15 cellular contexts compared by ENCODE assay signal in the genomic region with DNA sequence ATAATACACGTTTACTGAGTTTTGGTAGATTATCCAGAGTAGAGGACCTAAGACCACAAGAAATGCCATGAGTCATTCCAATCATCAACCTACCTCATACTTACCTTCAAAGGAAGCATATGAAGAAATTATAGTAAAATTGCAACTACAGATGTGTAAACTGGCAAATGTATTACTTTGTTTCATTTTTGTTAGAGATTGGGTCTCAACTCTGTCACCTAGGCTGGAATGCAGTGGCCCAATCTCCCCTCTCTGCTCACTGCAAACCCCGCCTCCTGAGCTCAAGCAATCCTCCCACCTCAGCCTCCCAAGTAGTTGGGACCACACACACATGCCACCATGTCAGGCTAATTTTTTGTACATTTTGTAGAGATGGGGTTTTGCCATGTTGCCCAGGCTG. TPM values are rescaled to one million over a fixed set of nuclear protein-coding genes. Genes with fewer than 3 reads are reported as not detected.
DNase-seq lines count a peak whose midpoint lies in the region; ATAC-seq and TF ChIP-seq lines count a peak whose summit lies in the region.
"Had no signal": no experiment of that assay in that cellular context is flagged by ENCODE, and none has a peak within 500 bp of the region (broad histone marks: within the 10 kb centered on the region; RNA-seq: fewer than 3 reads in every experiment).

No MANE protein-coding gene starts in this region.

- H3K4me3 Mint-ChIP-seq in activated CD4-positive, alpha-beta T cell treated with anti-CD3 and anti-CD28 coated beads, Interleukin-2, amount 10 ng/mL, durations not matched to agents 24 days and 14 days = no peak overlapping the region
- H3K4me3 Mint-ChIP-seq in natural killer cell treated with Interleukin-12 subunit alpha and Interleukin-12 subunit beta and Interleukin-15 and Interleukin-18, amount 100 ng/mL, for 72 hours = no peak overlapping the region
- no peak overlapping the region for H3K4me3 Mint-ChIP-seq in natural killer cell
- H3K4me3 Mint-ChIP-seq in activated naive CD8-positive, alpha-beta T cell = no peak overlapping the region
- no peak overlapping the region for H3K4me3 Mint-ChIP-seq in stimulated activated naive CD8-positive, alpha-beta T cell treated with anti-CD3 and anti-CD28 coated beads, Interleukin-15, amount 100 ng/mL, for 72 hours

- ATAC-seq in natural killer cell treated with Interleukin-12 subunit alpha and Interleukin-12 subunit beta and Interleukin-15 and Interleukin-18, amount 100 ng/mL, for 72 hours = peak; percentile 74 to 82
- no peak for ATAC-seq in natural killer cell
- ATAC-seq in stimulated activated naive CD8-positive, alpha-beta T cell treated with anti-CD3 and anti-CD28 coated beads, Interleukin-15, amount 100 ng/mL, for 72 hours = peak; percentile 75
- no peak for ATAC-seq in SK-N-SH treated with all-trans-retinoic acid at 6 μM for 48 hours
- ATAC-seq: Panc1 had no signal

- no peak for TF ChIP-seq CTCF in natural killer cell (IDR thresholded peaks at IDR 0.05)

- DNase-seq in activated CD4-positive, alpha-beta T cell treated with anti-CD3 and anti-CD28 coated beads, Interleukin-2, amount 10 ng/mL, durations not matched to agents 24 days and 14 days = no peak
- no peak for DNase-seq in activated CD4-positive, alpha-beta T cell treated with anti-CD3 and anti-CD28 coated beads, Interleukin-2, amount 50 U/mL, for 1 hour
- DNase-seq in natural killer cell treated with Interleukin-12 subunit alpha and Interleukin-12 subunit beta and Interleukin-15 and Interleukin-18, amount 100 ng/mL, for 72 hours (ENCODE audit: low spot score) = no peak
- DNase-seq in natural killer cell (no peak), AG20443 (ENCODE audit: low spot score) (no peak)
- peak in 1 of 2 donors; percentile 21 for DNase-seq in stimulated activated naive CD8-positive, alpha-beta T cell treated with anti-CD3 and anti-CD28 coated beads, Interleukin-15, amount 100 ng/mL, for 72 hours
- DNase-seq: COR-L47, MG63, NCI-H1105, NCI-H1694 treated with DMSO at 0.1 percent for 48 hours, NCI-H446 treated with DMSO at 0.1 percent for 48 hours, NCI-H748 treated with DMSO at 0.1 percent for 48 hours had no signal

- peak overlapping the region; percentile 11 for H3K27ac Mint-ChIP-seq in activated CD4-positive, alpha-beta T cell treated with anti-CD3 and anti-CD28 coated beads, Interleukin-2, amount 10 ng/mL, durations not matched to agents 24 days and 14 days
- H3K27ac Mint-ChIP-seq in natural killer cell treated with Interleukin-12 subunit alpha and Interleukin-12 subunit beta and Interleukin-15 and Interleukin-18, amount 100 ng/mL, for 72 hours = no peak overlapping the region
- H3K27ac Mint-ChIP-seq in natural killer cell = no peak overlapping the region
- peak overlapping the region; percentile 46 for H3K27ac Mint-ChIP-seq in activated naive CD8-positive, alpha-beta T cell
- H3K27ac Mint-ChIP-seq in stimulated activated naive CD8-positive, alpha-beta T cell treated with anti-CD3 and anti-CD28 coated beads, Interleukin-15, amount 100 ng/mL, for 72 hours = peak overlapping the region in 1 of 2 donors; percentile 14

- intact Hi-C loops in activated CD4-positive, alpha-beta T cell treated with anti-CD3 and anti-CD28 coated beads, Interleukin-2, amount 10 ng/mL, durations not matched to agents 24 days and 14 days (cut with micrococcal nuclease) = no loop called here
- intact Hi-C loops in natural killer cell (cut with micrococcal nuclease) = no loop called here

- H3K4me1 Mint-ChIP-seq in activated CD4-positive, alpha-beta T cell treated with anti-CD3 and anti-CD28 coated beads, Interleukin-2, amount 10 ng/mL, durations not matched to agents 24 days and 14 days = peaks cover 50% of the 10 kb centered on the region
- peaks cover 29 to 52% of the 10 kb centered on the region in 2 donors for H3K4me1 Mint-ChIP-seq in natural killer cell treated with Interleukin-12 subunit alpha and Interleukin-12 subunit beta and Interleukin-15 and Interleukin-18, amount 100 ng/mL, for 72 hours (ENCODE audit: low read depth in 2 of 2)
- H3K4me1 Mint-ChIP-seq in natural killer cell = peaks cover 43 to 53% of the 10 kb centered on the region in 2 donors
- peaks cover 69% of the 10 kb centered on the region for H3K4me1 Mint-ChIP-seq in activated naive CD8-positive, alpha-beta T cell (ENCODE audit: low read depth)
- H3K4me1 Mint-ChIP-seq in stimulated activated naive CD8-positive, alpha-beta T cell treated with anti-CD3 and anti-CD28 coated beads, Interleukin-15, amount 100 ng/mL, for 72 hours = peaks cover 52% of the 10 kb centered on the region

- no peaks in the 10 kb centered on the region for H3K9me3 Mint-ChIP-seq in activated CD4-positive, alpha-beta T cell treated with anti-CD3 and anti-CD28 coated beads, Interleukin-2, amount 10 ng/mL, durations not matched to agents 24 days and 14 days
- no peaks in the 10 kb centered on the region for H3K9me3 Mint-ChIP-seq in natural killer cell treated with Interleukin-12 subunit alpha and Interleukin-12 subunit beta and Interleukin-15 and Interleukin-18, amount 100 ng/mL, for 72 hours
- H3K9me3 Mint-ChIP-seq in natural killer cell = no peaks in the 10 kb centered on the region
- H3K9me3 Mint-ChIP-seq in activated naive CD8-positive, alpha-beta T cell (ENCODE audit: low read depth) = no peaks in the 10 kb centered on the region
- H3K9me3 Mint-ChIP-seq in stimulated activated naive CD8-positive, alpha-beta T cell treated with anti-CD3 and anti-CD28 coated beads, Interleukin-15, amount 100 ng/mL, for 72 hours = no peaks in the 10 kb centered on the region

- peaks cover 62% of the 10 kb centered on the region for H3K36me3 Mint-ChIP-seq in activated CD4-positive, alpha-beta T cell treated with anti-CD3 and anti-CD28 coated beads, Interleukin-2, amount 10 ng/mL, durations not matched to agents 24 days and 14 days (ENCODE audit: low read depth)
- H3K36me3 Mint-ChIP-seq in natural killer cell treated with Interleukin-12 subunit alpha and Interleukin-12 subunit beta and Interleukin-15 and Interleukin-18, amount 100 ng/mL, for 72 hours = peaks cover 43% of the 10 kb centered on the region
- H3K36me3 Mint-ChIP-seq in natural killer cell = peaks cover 9% of the 10 kb centered on the region
- peaks cover 28% of the 10 kb centered on the region for H3K36me3 Mint-ChIP-seq in activated naive CD8-positive, alpha-beta T cell

- no peaks in the 10 kb centered on the region for H3K27me3 Mint-ChIP-seq in activated CD4-positive, alpha-beta T cell treated with anti-CD3 and anti-CD28 coated beads, Interleukin-2, amount 10 ng/mL, durations not matched to agents 24 days and 14 days
- no peaks in the 10 kb centered on the region for H3K27me3 Mint-ChIP-seq in natural killer cell treated with Interleukin-12 subunit alpha and Interleukin-12 subunit beta and Interleukin-15 and Interleukin-18, amount 100 ng/mL, for 72 hours
- no peaks in the 10 kb centered on the region for H3K27me3 Mint-ChIP-seq in natural killer cell (ENCODE audit: low read depth in 2 of 2)
- no peaks in the 10 kb centered on the region for H3K27me3 Mint-ChIP-seq in activated naive CD8-positive, alpha-beta T cell
- no peaks in the 10 kb centered on the region for H3K27me3 Mint-ChIP-seq in stimulated activated naive CD8-positive, alpha-beta T cell treated with anti-CD3 and anti-CD28 coated beads, Interleukin-15, amount 100 ng/mL, for 72 hours

TF ChIP-seq in SK-N-SH treated with all-trans-retinoic acid at 6 μM for 48 hours, 23 proteins besides CTCF, POLR2A, EP300 and RAD21:
- TF ChIP-seq, protein P1, sequence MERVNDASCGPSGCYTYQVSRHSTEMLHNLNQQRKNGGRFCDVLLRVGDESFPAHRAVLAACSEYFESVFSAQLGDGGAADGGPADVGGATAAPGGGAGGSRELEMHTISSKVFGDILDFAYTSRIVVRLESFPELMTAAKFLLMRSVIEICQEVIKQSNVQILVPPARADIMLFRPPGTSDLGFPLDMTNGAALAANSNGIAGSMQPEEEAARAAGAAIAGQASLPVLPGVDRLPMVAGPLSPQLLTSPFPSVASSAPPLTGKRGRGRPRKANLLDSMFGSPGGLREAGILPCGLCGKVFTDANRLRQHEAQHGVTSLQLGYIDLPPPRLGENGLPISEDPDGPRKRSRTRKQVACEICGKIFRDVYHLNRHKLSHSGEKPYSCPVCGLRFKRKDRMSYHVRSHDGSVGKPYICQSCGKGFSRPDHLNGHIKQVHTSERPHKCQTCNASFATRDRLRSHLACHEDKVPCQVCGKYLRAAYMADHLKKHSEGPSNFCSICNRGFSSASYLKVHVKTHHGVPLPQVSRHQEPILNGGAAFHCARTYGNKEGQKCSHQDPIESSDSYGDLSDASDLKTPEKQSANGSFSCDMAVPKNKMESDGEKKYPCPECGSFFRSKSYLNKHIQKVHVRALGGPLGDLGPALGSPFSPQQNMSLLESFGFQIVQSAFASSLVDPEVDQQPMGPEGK (CRISPR knock-in tag; IDR thresholded peaks at IDR 0.05; ENCODE audit: borderline replicate concordance) = no peak
- TF ChIP-seq ZFP3 (CRISPR knock-in tag; IDR thresholded peaks at IDR 0.05) (no peak), ZNF70 (CRISPR knock-in tag; IDR thresholded peaks at IDR 0.05) (no peak), SNAI2 (CRISPR knock-in tag; IDR thresholded peaks at IDR 0.05) (no peak)

RNA-seq across cellular contexts. Expression of a gene that starts 5.2 kb away (rescaled TPM):
- total RNA-seq in activated CD4-positive, alpha-beta T cell treated with anti-CD3 and anti-CD28 coated beads, Interleukin-2, amount 10 ng/mL, durations not matched to agents 24 days and 14 days = 91.8 and 94.3 TPM in 2 replicates
- 100 to 1,000 TPM in 1 of 2 donors, 10 to 100 TPM in 1; 62.6 to 101 TPM for total RNA-seq in natural killer cell treated with Interleukin-12 subunit alpha and Interleukin-12 subunit beta and Interleukin-15 and Interleukin-18, amount 100 ng/mL, for 72 hours
- total RNA-seq in natural killer cell = 10 to 100 TPM; 45.4 to 52.6 (median 47.6) TPM

Comparison
In these comparisons a context has a peak if more than half of its experiments do, and no peak if none do; other contexts are left out.
1. ATAC-seq: peak in natural killer cell treated with Interleukin-12 subunit alpha and Interleukin-12 subunit beta and Interleukin-15 and Interleukin-18, amount 100 ng/mL, for 72 hours (2 of 2) and stimulated activated naive CD8-positive, alpha-beta T cell treated with anti-CD3 and anti-CD28 coated beads, Interleukin-15, amount 100 ng/mL, for 72 hours (single experiment); none in natural killer cell (0 of 3) and SK-N-SH treated with all-trans-retinoic acid at 6 μM for 48 hours (single experiment).
2. H3K27ac Mint-ChIP-seq: peak in activated CD4-positive, alpha-beta T cell treated with anti-CD3 and anti-CD28 coated beads, Interleukin-2, amount 10 ng/mL, durations not matched to agents 24 days and 14 days (single experiment) and activated naive CD8-positive, alpha-beta T cell (single experiment); none in natural killer cell treated with Interleukin-12 subunit alpha and Interleukin-12 subunit beta and Interleukin-15 and Interleukin-18, amount 100 ng/mL, for 72 hours (0 of 2) and natural killer cell (0 of 2).